ENCODE assay signal across 8 cellular contexts in genomic region chr20:32823078-32823477, GRCh38. TPM values are rescaled to one million over a fixed set of nuclear protein-coding genes. Genes with fewer than 3 reads are reported as not detected.
DNase-seq lines count a peak whose midpoint lies in the region; ATAC-seq lines count a peak whose summit lies in the region.

No MANE protein-coding gene starts in this region.

- no peaks in the 10 kb centered on the region for H3K27me3 Mint-ChIP-seq in dendritic cell treated with granulocyte-macrophage colony-stimulating factor and Interleukin-4, amounts not matched to agents 40 ng/mL and 50 ng/mL, for 4 days

- ATAC-seq in sciatic nerve (peak; percentile 24), HG02885 (IDR thresholded peaks at IDR 0.05; ENCODE audit: poor library complexity, unreplicated experiment) (no peak), HG03175 (IDR thresholded peaks at IDR 0.05; ENCODE audit: unreplicated experiment) (no peak)

- peaks cover 46% of the 10 kb centered on the region for H3K36me3 Mint-ChIP-seq in dendritic cell treated with granulocyte-macrophage colony-stimulating factor and Interleukin-4, amounts not matched to agents 40 ng/mL and 50 ng/mL, for 4 days (ENCODE audit: low read depth)

- peak overlapping the region; percentile 36 for H3K27ac Mint-ChIP-seq in dendritic cell treated with granulocyte-macrophage colony-stimulating factor and Interleukin-4, amounts not matched to agents 40 ng/mL and 50 ng/mL, for 4 days

- H3K9me3 Mint-ChIP-seq in dendritic cell treated with granulocyte-macrophage colony-stimulating factor and Interleukin-4, amounts not matched to agents 40 ng/mL and 50 ng/mL, for 4 days: no peaks in the 10 kb centered on the region

- intact Hi-C loops in dendritic cell treated with granulocyte-macrophage colony-stimulating factor and Interleukin-4, amounts not matched to agents 40 ng/mL and 50 ng/mL, for 4 days (cut with micrococcal nuclease): no loop called here
- intact Hi-C loops in sciatic nerve (cut with DNase I): no loop called here

- H3K4me3 Mint-ChIP-seq in dendritic cell treated with granulocyte-macrophage colony-stimulating factor and Interleukin-4, amounts not matched to agents 40 ng/mL and 50 ng/mL, for 4 days: no peak overlapping the region

- peaks cover 51% of the 10 kb centered on the region for H3K4me1 Mint-ChIP-seq in dendritic cell treated with granulocyte-macrophage colony-stimulating factor and Interleukin-4, amounts not matched to agents 40 ng/mL and 50 ng/mL, for 4 days (ENCODE audit: low read depth)

- peak; percentile 29 for DNase-seq in ELF-1 (ENCODE audit: low read depth, low spot score)
- DNase-seq in RPMI7951 (ENCODE audit: low read depth): peak; percentile 75
- no peak for DNase-seq in sciatic nerve (ENCODE audit: low spot score)
- no peak for DNase-seq in HT-29 (ENCODE audit: low spot score)
- no peak for DNase-seq in NCI-H1048 (lab: John Stamatoyannopoulos, UW)

RNA-seq across cellular contexts. Expression of gene MAPRE1, which starts 3.3 kb away (rescaled TPM):
- total RNA-seq in RPMI7951 (2014; rRNA removed; shearing (Covaris generic)): 190 and 215 TPM in 2 replicates
- 93.9 TPM for total RNA-seq in sciatic nerve
- total RNA-seq in HT-29 (2014; rRNA removed; shearing (Covaris generic)): 85.7 and 86.0 TPM in 2 replicates

RNA-seq across cellular contexts. Expression of gene EFCAB8, which starts 35.6 kb away (rescaled TPM):
- total RNA-seq in RPMI7951 (2014; rRNA removed; shearing (Covaris generic)): 0.10 and 1.1 TPM in 2 replicates
- 1.1 TPM for total RNA-seq in sciatic nerve
- total RNA-seq in HT-29 (2014; rRNA removed; shearing (Covaris generic)): 0.10 and 0.86 TPM in 2 replicates

Comparison
In these comparisons a context has a peak if more than half of its experiments do, and no peak if none do; other contexts are left out.
1. DNase-seq: peak in ELF-1 (single experiment) and RPMI7951 (single experiment); none in sciatic nerve (single experiment), HT-29 (single experiment) and NCI-H1048 (single experiment).